Comparison of ENCODE assay signal across 20 cellular contexts in genomic region chr7:158805414-158805813, GRCh38. TPM values are rescaled to one million over a fixed set of nuclear protein-coding genes. Genes with fewer than 3 reads are reported as not detected.
DNase-seq lines count a peak whose midpoint lies in the region; ATAC-seq and TF ChIP-seq lines count a peak whose summit lies in the region.
"Had no signal": no experiment of that assay in that cellular context is flagged by ENCODE, and none has a peak within 500 bp of the region (broad histone marks: within the 10 kb centered on the region; RNA-seq: fewer than 3 reads in every experiment).

No MANE protein-coding gene starts in this region.

- CTCF ChIA-PET in CD4-positive, alpha-beta T cell (lab: Charles Lee): no interaction called here
- CTCF ChIA-PET in CD8-positive, alpha-beta memory T cell (lab: Charles Lee): no interaction called here
- CTCF ChIA-PET in activated CD8-positive, alpha-beta T cell treated with anti-CD3 and anti-CD28 coated beads, Interleukin-2, amount 10 ng/mL, durations not matched to agents 7 days and 5 days (lab: Charles Lee): interaction anchor here (0.6 kb wide), 1 partner anchor 172 kb away, joined by 3 read pairs; no protein-coding TSS in a partner anchor

- no peaks in the 10 kb centered on the region for H3K27me3 Mint-ChIP-seq in CD4-positive, alpha-beta T cell
- H3K27me3 Mint-ChIP-seq in CD8-positive, alpha-beta memory T cell: peaks cover 0 to 4% of the 10 kb centered on the region in 2 donors
- H3K27me3 Mint-ChIP-seq in activated CD8-positive, alpha-beta T cell treated with anti-CD3 and anti-CD28 coated beads, Interleukin-2, amount 10 ng/mL, durations not matched to agents 7 days and 5 days (ENCODE audit: low read depth): no peaks in the 10 kb centered on the region
- H3K27me3 Mint-ChIP-seq in mesothelial cell of epicardium (ENCODE audit: low read depth): no peaks in the 10 kb centered on the region
- H3K27me3 Mint-ChIP-seq: activated naive CD8-positive, alpha-beta T cell treated with anti-CD3 and anti-CD28 coated beads, Interleukin-2, amount 10 ng/mL, durations not matched to agents 7 days and 5 days had no signal

- H3K4me1 ChIP-seq in CD8-positive, alpha-beta memory T cell (ENCODE audit: insufficient read depth, low read length): peaks cover 41% of the 10 kb centered on the region
- H3K4me1 ChIP-seq in stomach: peaks cover 9 to 49% (median 17%) of the 10 kb centered on the region in 4 donors

- peak overlapping the region; percentile 69 for H3K27ac Mint-ChIP-seq in CD4-positive, alpha-beta T cell
- H3K27ac Mint-ChIP-seq in CD8-positive, alpha-beta memory T cell: peak overlapping the region; percentile 90 to 96 (median 94)
- peak overlapping the region; percentile 8 for H3K27ac Mint-ChIP-seq in activated CD8-positive, alpha-beta T cell treated with anti-CD3 and anti-CD28 coated beads, Interleukin-2, amount 10 ng/mL, durations not matched to agents 7 days and 5 days
- peak overlapping the region; percentile 85 for H3K27ac Mint-ChIP-seq in mesothelial cell of epicardium
- H3K27ac Mint-ChIP-seq: activated naive CD8-positive, alpha-beta T cell treated with anti-CD3 and anti-CD28 coated beads, Interleukin-2, amount 10 ng/mL, durations not matched to agents 7 days and 5 days had no signal

- TF ChIP-seq POLR2A in stomach (IDR thresholded peaks at IDR 0.05): no peak

- peaks cover 15% of the 10 kb centered on the region for H3K36me3 ChIP-seq in CD8-positive, alpha-beta memory T cell (ENCODE audit: insufficient read depth, low read length)
- peaks cover 0 to 23% (median 13%) of the 10 kb centered on the region in 4 donors for H3K36me3 ChIP-seq in stomach
- H3K36me3 ChIP-seq: ovary, thyroid gland had no signal

- no peaks in the 10 kb centered on the region for H3K9me3 ChIP-seq in CD4-positive, alpha-beta T cell (ENCODE audit: control insufficient read depth, low read length)
- H3K9me3 ChIP-seq in CD8-positive, alpha-beta memory T cell (ENCODE audit: low read length): no peaks in the 10 kb centered on the region
- no peaks in the 10 kb centered on the region for H3K9me3 ChIP-seq in stomach
- H3K9me3 ChIP-seq: ovary, right atrium auricular region, thyroid gland had no signal

- no peak for TF ChIP-seq EP300 in stomach (IDR thresholded peaks at IDR 0.05)

- DNase-seq in CD4-positive, alpha-beta T cell: no peak
- DNase-seq in CD8-positive, alpha-beta memory T cell: no peak
- DNase-seq in activated CD8-positive, alpha-beta T cell treated with anti-CD3 and anti-CD28 coated beads, Interleukin-2, amount 10 ng/mL, durations not matched to agents 7 days and 5 days: no peak
- DNase-seq in mesothelial cell of epicardium (ENCODE audit: low spot score in 2 of 2, unreplicated experiment in 2 of 2) (no peak), stomach (no peak), NOMO-1 (lab: John Stamatoyannopoulos, UW; ENCODE audit: unreplicated experiment in 2 of 2) (no peak), foreskin melanocyte (no peak)
- DNase-seq: activated CD8-positive, alpha-beta memory T cell treated with anti-CD3 and anti-CD28 coated beads for 24 hours; activated naive CD8-positive, alpha-beta T cell treated with anti-CD3 and anti-CD28 coated beads, Interleukin-2, amount 10 ng/mL, durations not matched to agents 7 days and 5 days; activated T-cell treated with anti-CD3 and anti-CD28 coated beads, Interleukin-2, amount 50 U/mL, for 1 hour; DMS 273 treated with DMSO at 0.1 percent for 48 hours; foreskin fibroblast; left colon; NCI-H187; ovary; stimulated activated CD4-positive, alpha-beta T cell treated with anti-CD3 and anti-CD28 coated beads, Interleukin-4, amount 100 ng/mL, for 24 hours; stimulated activated naive CD4-positive, alpha-beta T cell treated with Interleukin-2 at 50 U/mL for 16 hours; thyroid gland had no signal

- POLR2A ChIA-PET in CD4-positive, alpha-beta T cell (lab: Charles Lee): interaction anchor here (1.0 to 1.2 kb wide), 2 partner anchors 24 to 26 kb away, joined by 3 to 4 read pairs; partner anchors contain the start of gene ESYT2
- POLR2A ChIA-PET in CD8-positive, alpha-beta memory T cell (lab: Charles Lee): interaction anchor here (1.0 kb wide), 1 partner anchor 24 kb away, joined by 3 read pairs; the partner anchor contains the start of gene ESYT2
- POLR2A ChIA-PET in activated CD8-positive, alpha-beta T cell treated with anti-CD3 and anti-CD28 coated beads, Interleukin-2, amount 10 ng/mL, durations not matched to agents 7 days and 5 days (lab: Charles Lee): no interaction called here

- H3K36me3 Mint-ChIP-seq in CD4-positive, alpha-beta T cell (ENCODE audit: low read depth): peaks cover 82% of the 10 kb centered on the region
- peaks cover 20 to 48% (median 33%) of the 10 kb centered on the region in 3 donors for H3K36me3 Mint-ChIP-seq in CD8-positive, alpha-beta memory T cell
- peaks cover 70% of the 10 kb centered on the region for H3K36me3 Mint-ChIP-seq in activated CD8-positive, alpha-beta T cell treated with anti-CD3 and anti-CD28 coated beads, Interleukin-2, amount 10 ng/mL, durations not matched to agents 7 days and 5 days (ENCODE audit: low read depth)
- peaks cover 12% of the 10 kb centered on the region for H3K36me3 Mint-ChIP-seq in mesothelial cell of epicardium

- no peaks in the 10 kb centered on the region for H3K9me3 Mint-ChIP-seq in CD4-positive, alpha-beta T cell
- H3K9me3 Mint-ChIP-seq in CD8-positive, alpha-beta memory T cell: peaks cover 3 to 21% (median 19%) of the 10 kb centered on the region in 5 donors
- H3K9me3 Mint-ChIP-seq in activated CD8-positive, alpha-beta T cell treated with anti-CD3 and anti-CD28 coated beads, Interleukin-2, amount 10 ng/mL, durations not matched to agents 7 days and 5 days (ENCODE audit: insufficient read depth): peaks cover 9% of the 10 kb centered on the region
- H3K9me3 Mint-ChIP-seq in mesothelial cell of epicardium: no peaks in the 10 kb centered on the region

- 86 to 95% (median 92%) methylated on average over 2 of the region's 2 CpGs for WGBS in stomach, 5 donors

- no peaks in the 10 kb centered on the region for H3K27me3 ChIP-seq in CD4-positive, alpha-beta T cell (ENCODE audit: control insufficient read depth, insufficient read depth, low read length)
- H3K27me3 ChIP-seq in CD8-positive, alpha-beta memory T cell (ENCODE audit: insufficient read depth, low read length, poor library complexity, severe bottlenecking): no peaks in the 10 kb centered on the region
- H3K27me3 ChIP-seq in stomach: no peaks in the 10 kb centered on the region
- H3K27me3 ChIP-seq: ovary, right atrium auricular region, thyroid gland had no signal

- TF ChIP-seq CTCF in CD4-positive, alpha-beta T cell (IDR thresholded peaks at IDR 0.05): no peak
- TF ChIP-seq CTCF in mesothelial cell of epicardium (IDR thresholded peaks at IDR 0.05; ENCODE audit: unreplicated experiment) (no peak), stomach (IDR thresholded peaks at IDR 0.05) (no peak)

- ATAC-seq in CD4-positive, alpha-beta T cell (ENCODE audit: poor library complexity): no peak
- no peak for ATAC-seq in activated CD8-positive, alpha-beta T cell treated with anti-CD3 and anti-CD28 coated beads, Interleukin-2, amount 10 ng/mL, durations not matched to agents 7 days and 5 days
- ATAC-seq: left colon had no signal

- peaks cover 85% of the 10 kb centered on the region for H3K4me1 Mint-ChIP-seq in CD4-positive, alpha-beta T cell (ENCODE audit: low read depth)
- H3K4me1 Mint-ChIP-seq in CD8-positive, alpha-beta memory T cell: peaks cover 45 to 85% (median 62%) of the 10 kb centered on the region in 3 donors
- peaks cover 52% of the 10 kb centered on the region for H3K4me1 Mint-ChIP-seq in activated CD8-positive, alpha-beta T cell treated with anti-CD3 and anti-CD28 coated beads, Interleukin-2, amount 10 ng/mL, durations not matched to agents 7 days and 5 days (ENCODE audit: low read depth)
- H3K4me1 Mint-ChIP-seq in mesothelial cell of epicardium: peaks cover 36% of the 10 kb centered on the region

- H3K27ac ChIP-seq in CD4-positive, alpha-beta T cell (ENCODE audit: low read depth, low read length): no peak overlapping the region
- H3K27ac ChIP-seq in CD8-positive, alpha-beta memory T cell (ENCODE audit: low read depth, low read length): no peak overlapping the region
- no peak overlapping the region for H3K27ac ChIP-seq in stomach
- H3K27ac ChIP-seq: epithelial cell of prostate, ovary, right atrium auricular region, thyroid gland had no signal

- peak overlapping the region; percentile 14 for H3K4me3 Mint-ChIP-seq in CD4-positive, alpha-beta T cell
- H3K4me3 Mint-ChIP-seq in CD8-positive, alpha-beta memory T cell: peak overlapping the region in 1 of 7 donors; percentile 54
- H3K4me3 Mint-ChIP-seq in activated CD8-positive, alpha-beta T cell treated with anti-CD3 and anti-CD28 coated beads, Interleukin-2, amount 10 ng/mL, durations not matched to agents 7 days and 5 days: no peak overlapping the region
- H3K4me3 Mint-ChIP-seq in mesothelial cell of epicardium: no peak overlapping the region
- H3K4me3 Mint-ChIP-seq: activated naive CD8-positive, alpha-beta T cell treated with anti-CD3 and anti-CD28 coated beads, Interleukin-2, amount 10 ng/mL, durations not matched to agents 7 days and 5 days had no signal

- intact Hi-C loops in CD4-positive, alpha-beta T cell (cut with DNase I, micrococcal nuclease): no loop called here
- intact Hi-C loops in stomach (cut with DNase I; ENCODE audit: low total_unique reads): no loop called here

- no peak overlapping the region for H3K4me3 ChIP-seq in CD8-positive, alpha-beta memory T cell (ENCODE audit: low read length)
- no peak overlapping the region for H3K4me3 ChIP-seq in stomach
- H3K4me3 ChIP-seq: ovary, right atrium auricular region, thyroid gland had no signal

RNA-seq across cellular contexts. Expression of gene ESYT2, which starts 23.9 kb away (rescaled TPM):
- total RNA-seq in CD4-positive, alpha-beta T cell: 100 to 1,000 TPM; 106 to 112 TPM
- total RNA-seq in CD8-positive, alpha-beta memory T cell: 10 to 100 TPM; 55.6 to 56.1 TPM
- polyA plus RNA-seq in CD8-positive, alpha-beta memory T cell: 99.4 TPM
- 10 to 100 TPM; 85.0 to 85.9 TPM for total RNA-seq in activated CD8-positive, alpha-beta T cell treated with anti-CD3 and anti-CD28 coated beads, Interleukin-2, amount 10 ng/mL, durations not matched to agents 7 days and 5 days
- total RNA-seq in mesothelial cell of epicardium (36.5 to 37.1 TPM (median 36.7 TPM) in 3 replicates), stomach (100 to 1,000 TPM in 2 of 5 donors, 10 to 100 TPM in 3; 21.6 to 137 (median 62.6) TPM)
- 10 to 100 TPM in 1 of 3 donors, 1 to 10 TPM in 2; 7.6 to 22.2 (median 7.8) TPM for polyA plus RNA-seq in stomach

RNA-seq across cellular contexts. Expression of gene DYNC2I1, which starts 50.9 kb away (rescaled TPM):
- 10 to 100 TPM; 12.9 to 14.1 TPM for total RNA-seq in CD4-positive, alpha-beta T cell
- 10 to 100 TPM in 1 of 2 experiments, 1 to 10 TPM in 1; 9.8 to 10.6 TPM for total RNA-seq in CD8-positive, alpha-beta memory T cell
- 22.7 TPM for polyA plus RNA-seq in CD8-positive, alpha-beta memory T cell
- total RNA-seq in activated CD8-positive, alpha-beta T cell treated with anti-CD3 and anti-CD28 coated beads, Interleukin-2, amount 10 ng/mL, durations not matched to agents 7 days and 5 days: 10 to 100 TPM; 17.4 to 18.9 TPM
- total RNA-seq in mesothelial cell of epicardium: 31.1 to 36.2 TPM (median 36.0 TPM) in 3 replicates
- total RNA-seq in stomach: 10 to 100 TPM; 12.3 to 33.5 (median 22.0) TPM
- 1 to 10 TPM; 8.1 to 9.5 (median 8.2) TPM for polyA plus RNA-seq in stomach

Comparison
In these comparisons a context has a peak if more than half of its experiments do, and no peak if none do; other contexts are left out.
1. H3K27ac Mint-ChIP-seq: peak in every context shown above with its lines; median percentile 94 in CD8-positive, alpha-beta memory T cell; 85 in mesothelial cell of epicardium; 69 in CD4-positive, alpha-beta T cell; 8 in activated CD8-positive, alpha-beta T cell treated with anti-CD3 and anti-CD28 coated beads, Interleukin-2, amount 10 ng/mL, durations not matched to agents 7 days and 5 days.